In genomic region chr6:123570813-123571684, GRCh38 we compare ENCODE assay signal across 1 cellular context.
TF ChIP-seq lines count a peak whose summit lies in the region.

No MANE protein-coding gene starts in this region.

TF ChIP-seq in K562, 482 proteins besides CTCF, POLR2A, EP300 and RAD21 (continued from another document):
- TF ChIP-seq TFE3 (CRISPR knock-in tag; IDR thresholded peaks at IDR 0.05) (peak; percentile 18; the same call in 1 of the 2 replicates), RAD51 (IDR thresholded peaks at IDR 0.05; ENCODE audit: borderline replicate concordance, low read depth) (0 out of 2 replicates have a peak, but pooled peaks have one; percentile 18), ATF4 (CRISPR knock-in tag; IDR thresholded peaks at IDR 0.05) (no peak), NKRF (IDR thresholded peaks at IDR 0.05; ENCODE audit: borderline replicate concordance) (no peak), SMAD1 (IDR thresholded peaks at IDR 0.05; ENCODE audit: low read depth, low read length, partially characterized antibody) (no peak)
